ENCODE assay signal across 8 cellular contexts in genomic region chr17:81514485-81514734, GRCh38. TPM values are rescaled to one million over a fixed set of nuclear protein-coding genes. Genes with fewer than 3 reads are reported as not detected.
DNase-seq lines count a peak whose midpoint lies in the region; ATAC-seq and TF ChIP-seq lines count a peak whose summit lies in the region.

No MANE protein-coding gene starts in this region.

- H3K27ac ChIP-seq in left ventricle myocardium inferior (replicated peaks) = peak overlapping the region; percentile 99

- H3K4me1 ChIP-seq in left ventricle myocardium inferior (peaks cover 92% of the 10 kb centered on the region), mononuclear cell (ENCODE audit: insufficient read depth, low read length) (peaks cover 75% of the 10 kb centered on the region)

- BruUV-seq in MCF 10A (replicated peaks; lab: Mats Ljungman, UMichigan) = no TSS peak

- H3K9me3 ChIP-seq in left ventricle myocardium inferior (replicated peaks) (no peaks in the 10 kb centered on the region), mononuclear cell (ENCODE audit: low read depth, low read length) (no peaks in the 10 kb centered on the region)

- no peak for TF ChIP-seq CTCF in left ventricle myocardium inferior (IDR thresholded peaks at IDR 0.05; ENCODE audit: borderline replicate concordance)
- no peak for TF ChIP-seq CTCF in MCF 10A (IDR thresholded peaks at IDR 0.05; ENCODE audit: unreplicated experiment)

- DNase-seq in left ventricle myocardium inferior = no peak
- DNase-seq in Right ventricle myocardium inferior (ENCODE audit: missing footprints) = no peak
- no peak for DNase-seq in MCF 10A (ENCODE audit: unreplicated experiment)
- DNase-seq in SIG-M5 (lab: John Stamatoyannopoulos, UW) = no peak

- H3K27me3 ChIP-seq in left ventricle myocardium inferior (ENCODE audit: low read depth) (peaks cover 8% of the 10 kb centered on the region), mononuclear cell (ENCODE audit: insufficient read depth, low read length) (no peaks in the 10 kb centered on the region)

- CTCF ChIA-PET in MCF 10A (lab: Yijun Ruan, JAX) = interaction anchor here (0.6 kb wide), 1 partner anchor 88 kb away, joined by 3 read pairs; no protein-coding TSS in a partner anchor

- no peaks in the 10 kb centered on the region for H3K9me3 Mint-ChIP-seq in MCF 10A (ENCODE audit: unreplicated experiment)

- H3K36me3 ChIP-seq in left ventricle myocardium inferior = peaks cover 35% of the 10 kb centered on the region

- H3K4me3 Mint-ChIP-seq in MCF 10A (ENCODE audit: unreplicated experiment) = peak overlapping the region; percentile 92

- H3K27ac Mint-ChIP-seq in MCF 10A (ENCODE audit: low read depth, unreplicated experiment) = peak overlapping the region; percentile 89

- ATAC-seq in Right ventricle myocardium inferior (no peak), HG03432 (IDR thresholded peaks at IDR 0.05; ENCODE audit: unreplicated experiment) (no peak), HG03342 (IDR thresholded peaks at IDR 0.05; ENCODE audit: unreplicated experiment) (no peak), GM21529 (IDR thresholded peaks at IDR 0.05; ENCODE audit: unreplicated experiment) (no peak)

- H3K36me3 Mint-ChIP-seq in MCF 10A (ENCODE audit: insufficient read depth, unreplicated experiment) = peaks cover 42% of the 10 kb centered on the region

- H3K4me1 Mint-ChIP-seq in MCF 10A (ENCODE audit: insufficient read depth, unreplicated experiment) = peaks cover 18% of the 10 kb centered on the region

- POLR2A ChIA-PET in MCF 10A (lab: Yijun Ruan, JAX) = interaction anchor here (0.6 to 9.4 kb wide), 9 partner anchors 9 to 275 kb away, joined by 3 to 169 read pairs (median 3); partner anchors contain the start of genes BAHCC1, FAAP100, NDUFAF8 and TEPSIN

- H3K4me3 ChIP-seq in left ventricle myocardium inferior = peak overlapping the region; percentile 93
- H3K4me3 ChIP-seq in mononuclear cell (ENCODE audit: low read length) = peak overlapping the region; percentile 54

- no peaks in the 10 kb centered on the region for H3K27me3 Mint-ChIP-seq in MCF 10A (ENCODE audit: insufficient read depth, unreplicated experiment)

- intact Hi-C loops in left ventricle myocardium inferior (cut with micrococcal nuclease) = no loop called here
- intact Hi-C loops in Right ventricle myocardium inferior (cut with DNase I) = loop anchor here (5.0 kb wide), 1 partner anchor 88 kb away; no protein-coding TSS in a partner anchor
- intact Hi-C loops in MCF 10A (cut with micrococcal nuclease) = no loop called here

RNA-seq across cellular contexts. Expression of gene ACTG1, which starts 1.8 kb away (rescaled TPM):
- total RNA-seq in left ventricle myocardium inferior = 342 TPM
- total RNA-seq in Right ventricle myocardium inferior = 468 TPM
- total RNA-seq in MCF 10A (2022) = 1,056 and 1,461 TPM in 2 replicates
- 2,327 TPM for total RNA-seq in mononuclear cell

RNA-seq across cellular contexts. Expression of gene FSCN2, which starts 13.8 kb away (rescaled TPM):
- 0.38 TPM for total RNA-seq in left ventricle myocardium inferior
- total RNA-seq in Right ventricle myocardium inferior = 0.19 TPM
- 0.37 TPM in 1 of 2 replicates, not detected in the other for total RNA-seq in MCF 10A (2022)
- 0.52 TPM for total RNA-seq in mononuclear cell

RNA-seq across cellular contexts. Expression of gene FAAP100, which starts 37.7 kb away (rescaled TPM):
- total RNA-seq in left ventricle myocardium inferior (15.9 TPM), Right ventricle myocardium inferior (14.8 TPM), MCF 10A (2022) (23.4 and 32.5 TPM in 2 replicates), mononuclear cell (13.5 TPM)
